In genomic region chr16:4548124-4548523, GRCh38 we compare ENCODE assay signal across 16 cellular contexts. TPM values are rescaled to one million over a fixed set of nuclear protein-coding genes. Genes with fewer than 3 reads are reported as not detected.
DNase-seq lines count a peak whose midpoint lies in the region; ATAC-seq and TF ChIP-seq lines count a peak whose summit lies in the region.
"Had no signal": no experiment of that assay in that cellular context is flagged by ENCODE, and none has a peak within 500 bp of the region (broad histone marks: within the 10 kb centered on the region; RNA-seq: fewer than 3 reads in every experiment).

No MANE protein-coding gene starts in this region.

- H3K4me2 ChIP-seq in HCT116 (ENCODE audit: low read length) (peak overlapping the region; percentile 14; the same call in 1 of the 2 replicates), PC-9 (no peak overlapping the region)

- peak; percentile 0 for DNase-seq in AG08396 (ENCODE audit: low spot score)
- DNase-seq in HCT116 (ENCODE audit: low read depth, low spot score): no peak
- DNase-seq in PC-9: no peak
- peak in 1 of 3 donors; percentile 28 for DNase-seq in right lobe of liver
- DNase-seq in activated naive CD8-positive, alpha-beta T cell treated with anti-CD3 and anti-CD28 coated beads, Interleukin-2, amount 50 U/mL, for 24 hours: no peak
- DNase-seq in HFFc6: no peak
- DNase-seq in NCI-H2081 (lab: John Stamatoyannopoulos, UW): no peak
- no peak for DNase-seq in NCI-H2107 treated with DMSO at 0.1 percent for 48 hours (lab: John Stamatoyannopoulos, UW; ENCODE audit: unreplicated experiment)
- DNase-seq: 8988T, NCI-H2227 treated with DMSO at 0.1 percent for 48 hours had no signal

- H3K27ac Mint-ChIP-seq in activated naive CD8-positive, alpha-beta T cell treated with anti-CD3 and anti-CD28 coated beads, Interleukin-2, amount 50 U/mL, for 24 hours: no peak overlapping the region
- H3K27ac Mint-ChIP-seq in HFFc6: no peak overlapping the region
- H3K27ac Mint-ChIP-seq: CD4-positive, alpha-beta T cell had no signal

- H3K27ac ChIP-seq in HCT116 (ENCODE audit: low read depth, low read length): no peak overlapping the region
- H3K27ac ChIP-seq in PC-9: no peak overlapping the region
- H3K27ac ChIP-seq in right lobe of liver: no peak overlapping the region
- H3K27ac ChIP-seq: SJCRH30 had no signal

- H2AFZ ChIP-seq in HCT116 (ENCODE audit: low read depth, low read length, poor library complexity, severe bottlenecking): no peak overlapping the region
- H2AFZ ChIP-seq in PC-9: 0 out of 2 replicates have a peak overlapping the region, but pooled peaks have one; percentile 10

- ATAC-seq in HCT116 (no peak), right lobe of liver (peak; percentile 49 to 62 (median 58))
- no peak for ATAC-seq in activated naive CD8-positive, alpha-beta T cell treated with anti-CD3 and anti-CD28 coated beads, Interleukin-2, amount 50 U/mL, for 24 hours

- no TSS peak for BruUV-seq in HCT116 (replicated peaks; lab: Mats Ljungman, UMichigan)
- no TSS peak for BruUV-seq in PC-9 (replicated peaks; lab: Mats Ljungman, UMichigan)

- RAD21 ChIA-PET in HCT116 (lab: Charles Lee; ENCODE audit: low non-redundant PET in 1 of 2, low total read pairs in 2 of 2, uncharacterized antibody in 2 of 2, unreplicated experiment in 2 of 2): interaction anchor here (0.8 kb wide), 2 partner anchors 41 to 93 kb away, joined by 3 to 4 read pairs; no protein-coding TSS in a partner anchor

- no peaks in the 10 kb centered on the region for H3K9me3 Mint-ChIP-seq in activated naive CD8-positive, alpha-beta T cell treated with anti-CD3 and anti-CD28 coated beads, Interleukin-2, amount 50 U/mL, for 24 hours
- H3K9me3 Mint-ChIP-seq in HFFc6: no peaks in the 10 kb centered on the region
- H3K9me3 Mint-ChIP-seq: CD4-positive, alpha-beta T cell had no signal

- TF ChIP-seq POLR2A in HCT116 (IDR thresholded peaks at IDR 0.05; ENCODE audit: borderline replicate concordance, extremely low read depth, insufficient read depth, insufficient read length) (no peak), right lobe of liver (IDR thresholded peaks at IDR 0.05) (no peak)

- H3K9me3 ChIP-seq in HCT116 (ENCODE audit: control insufficient read depth in 1 of 2, insufficient read depth in 1 of 2, low read depth in 1 of 2, low read length in 2 of 2): no peaks in the 10 kb centered on the region
- no peaks in the 10 kb centered on the region for H3K9me3 ChIP-seq in PC-9 (ENCODE audit: insufficient read depth, low read depth)
- H3K9me3 ChIP-seq in right lobe of liver: no peaks in the 10 kb centered on the region
- H3K9me3 ChIP-seq: SJCRH30 had no signal

- CTCF ChIA-PET in HCT116 (lab: Charles Lee): interaction anchor here (0.9 to 2.0 kb wide), 15 partner anchors 9 to 410 kb away, joined by 3 to 11 read pairs (median 4); partner anchors contain the start of genes CDIP1 and SEC14L5
- CTCF ChIA-PET in PC-9 (lab: Charles Lee): interaction anchor here (0.5 to 1.5 kb wide), 10 partner anchors 10 to 813 kb away, joined by 3 to 15 read pairs (median 5); partner anchors contain the start of genes CDIP1 and MGRN1

- H3K27me3 ChIP-seq in HCT116 (ENCODE audit: insufficient read depth, low read length) (no peaks in the 10 kb centered on the region), PC-9 (ENCODE audit: insufficient read depth, low read depth) (peaks cover 3% of the 10 kb centered on the region; the same call in 1 of the 2 replicates), right lobe of liver (no peaks in the 10 kb centered on the region)
- H3K27me3 ChIP-seq: SJCRH30 had no signal

- H3K4me3 ChIP-seq in HCT116 (replicated peaks in 1 of 2; ENCODE audit: low read depth in 1 of 2, low read length in 2 of 2): no peak overlapping the region
- no peak overlapping the region for H3K4me3 ChIP-seq in PC-9
- H3K4me3 ChIP-seq in right lobe of liver: no peak overlapping the region
- H3K4me3 ChIP-seq: SJCRH30 had no signal

- no peak for TF ChIP-seq CTCF in HCT116 (IDR thresholded peaks at IDR 0.05 in 2 of 3, conservative IDR thresholded peaks at IDR 0.05 in 1 of 3; ENCODE audit: borderline replicate concordance in 1 of 3, insufficient read depth in 1 of 3, low read depth in 2 of 3, low read length in 2 of 3)
- TF ChIP-seq CTCF in PC-9 (conservative IDR thresholded peaks at IDR 0.05): no peak
- no peak for TF ChIP-seq CTCF in right lobe of liver (IDR thresholded peaks at IDR 0.05)
- no peak for TF ChIP-seq CTCF in HFFc6 (IDR thresholded peaks at IDR 0.05)

- POLR2A ChIA-PET in HCT116 (lab: Charles Lee) (no interaction called here), PC-9 (lab: Charles Lee; ENCODE audit: unreplicated experiment) (interaction anchor here (0.6 to 0.7 kb wide), 2 partner anchors 52 to 767 kb away, joined by 3 to 12 read pairs; no protein-coding TSS in a partner anchor)

- no peak overlapping the region for H3K9ac ChIP-seq in HCT116 (ENCODE audit: low read length)

- H3K4me1 Mint-ChIP-seq in activated naive CD8-positive, alpha-beta T cell treated with anti-CD3 and anti-CD28 coated beads, Interleukin-2, amount 50 U/mL, for 24 hours: peaks cover 4% of the 10 kb centered on the region
- no peaks in the 10 kb centered on the region for H3K4me1 Mint-ChIP-seq in HFFc6 (ENCODE audit: low read depth)

- H3K27me3 Mint-ChIP-seq in activated naive CD8-positive, alpha-beta T cell treated with anti-CD3 and anti-CD28 coated beads, Interleukin-2, amount 50 U/mL, for 24 hours: no peaks in the 10 kb centered on the region
- H3K27me3 Mint-ChIP-seq in HFFc6 (ENCODE audit: insufficient read depth): peaks cover 37% of the 10 kb centered on the region
- H3K27me3 Mint-ChIP-seq: CD4-positive, alpha-beta T cell had no signal

- no peaks in the 10 kb centered on the region for H3F3A ChIP-seq in PC-9 (ENCODE audit: insufficient read depth, low read depth)

- H3K36me3 Mint-ChIP-seq in activated naive CD8-positive, alpha-beta T cell treated with anti-CD3 and anti-CD28 coated beads, Interleukin-2, amount 50 U/mL, for 24 hours (ENCODE audit: low read depth): no peaks in the 10 kb centered on the region
- H3K36me3 Mint-ChIP-seq in HFFc6 (ENCODE audit: low read depth): no peaks in the 10 kb centered on the region

- H3K4me3 Mint-ChIP-seq in activated naive CD8-positive, alpha-beta T cell treated with anti-CD3 and anti-CD28 coated beads, Interleukin-2, amount 50 U/mL, for 24 hours: no peak overlapping the region
- H3K4me3 Mint-ChIP-seq in HFFc6: no peak overlapping the region
- H3K4me3 Mint-ChIP-seq: CD4-positive, alpha-beta T cell had no signal

- H3K36me3 ChIP-seq in HCT116 (ENCODE audit: control insufficient read depth in 1 of 2, insufficient read depth in 2 of 2, low read length in 2 of 2) (no peaks in the 10 kb centered on the region), PC-9 (ENCODE audit: low read depth) (no peaks in the 10 kb centered on the region), right lobe of liver (no peaks in the 10 kb centered on the region)
- H3K36me3 ChIP-seq: SJCRH30 had no signal

- H3K4me1 ChIP-seq in HCT116 (ENCODE audit: control insufficient read depth in 1 of 2, insufficient read depth in 2 of 2, low read length in 2 of 2): peaks cover 0 to 5% of the 10 kb centered on the region in 2 experiments; a peak in 2 of 4 replicates
- H3K4me1 ChIP-seq in PC-9 (replicated peaks; ENCODE audit: insufficient read depth): no peaks in the 10 kb centered on the region
- H3K4me1 ChIP-seq in right lobe of liver: peaks cover 0 to 7% (median 0%) of the 10 kb centered on the region in 4 donors

- H3K79me2 ChIP-seq in HCT116 (ENCODE audit: insufficient read depth, low read length): no peaks in the 10 kb centered on the region
- H3K79me2 ChIP-seq in PC-9 (ENCODE audit: low read depth): no peaks in the 10 kb centered on the region

- intact Hi-C loops in HCT116 (cut with micrococcal nuclease) (loop anchor here (1.0 kb wide), 1 partner anchor 42 kb away; no protein-coding TSS in a partner anchor), PC-9 (cut with micrococcal nuclease; ENCODE audit: unreplicated experiment) (no loop called here), right lobe of liver (cut with DNase I) (no loop called here)

- H3K9me2 ChIP-seq in HCT116 (ENCODE audit: insufficient read depth) (no peaks in the 10 kb centered on the region), PC-9 (ENCODE audit: insufficient read depth) (no peaks in the 10 kb centered on the region)

- WGBS in right lobe of liver (ENCODE audit: insufficient coverage, low coverage, low lambda C conversion rate, missing lambda C conversion rate): 50% methylated on average over 12 of the region's 13 CpGs

- TF ChIP-seq RAD21 in HCT116 (IDR thresholded peaks at IDR 0.05; ENCODE audit: low read depth): no peak

- H4K20me1 ChIP-seq in HCT116 (ENCODE audit: insufficient read depth): no peaks in the 10 kb centered on the region
- no peaks in the 10 kb centered on the region for H4K20me1 ChIP-seq in PC-9 (ENCODE audit: insufficient read depth)

TF ChIP-seq in HCT116, 20 proteins besides CTCF, POLR2A, EP300 and RAD21 (continues in another document):
- TF ChIP-seq SRF (IDR thresholded peaks at IDR 0.05; ENCODE audit: low read depth): no peak

RNA-seq across cellular contexts. Expression of gene C16orf96, which starts 8.0 kb away (rescaled TPM):
- total RNA-seq in HCT116 (2021; ENCODE audit: unreplicated experiment): 0.10 TPM
- polyA plus RNA-seq in HCT116 (2012): 0.04 TPM in 1 of 2 replicates, not detected in the other
- 0.13 and 0.15 TPM in 2 replicates for total RNA-seq in PC-9 (2021)
- under 1 TPM in 5 of 6 experiments, not detected in 1; 0.06 to 0.24 (median 0.16) TPM for total RNA-seq in right lobe of liver
- not detected for total RNA-seq in HFFc6 (2021; fragmentation: NEBNext Ultra II Directional; extraction: Animal tissue kit (Norgen Biotek cat#: 25700))
- total RNA-seq: Daoy, MCF 10A, NCI-H460, SJCRH30 had no signal
- polyA plus RNA-seq: BJ had no signal

RNA-seq across cellular contexts. Expression of gene CDIP1, which starts 9.6 kb away (rescaled TPM):
- total RNA-seq in HCT116 (2021; ENCODE audit: unreplicated experiment): 7.2 TPM
- 6.9 and 7.9 TPM in 2 replicates for polyA plus RNA-seq in HCT116 (2012)
- 10.7 and 18.4 TPM in 2 replicates for total RNA-seq in PC-9 (2021)
- total RNA-seq in right lobe of liver: 10 to 100 TPM; 15.7 to 23.2 (median 18.4) TPM
- 1 to 10 TPM; 5.0 to 8.3 (median 6.4) TPM for total RNA-seq in HFFc6 (2021; fragmentation: NEBNext Ultra II Directional; extraction: Animal tissue kit (Norgen Biotek cat#: 25700))

Comparison
In these comparisons a context has a peak if more than half of its experiments do, and no peak if none do; other contexts are left out.
1. ATAC-seq: peak in right lobe of liver (4 of 4); none in HCT116 (single experiment) and activated naive CD8-positive, alpha-beta T cell treated with anti-CD3 and anti-CD28 coated beads, Interleukin-2, amount 50 U/mL, for 24 hours (single experiment).